Comparison of ENCODE assay signal across 8 cellular contexts in genomic region chr10:67779455-67780205, GRCh38. TPM values are rescaled to one million over a fixed set of nuclear protein-coding genes. Genes with fewer than 3 reads are reported as not detected.
DNase-seq lines count a peak whose midpoint lies in the region; ATAC-seq, FAIRE-seq and TF ChIP-seq lines count a peak whose summit lies in the region.

No MANE protein-coding gene starts in this region.

- peak overlapping the region; percentile 3 for H3K27ac ChIP-seq in layer of hippocampus (ENCODE audit: low read depth, low read length)

- peak; percentile 43 for ATAC-seq in HG03064 (IDR thresholded peaks at IDR 0.05; ENCODE audit: low read depth, unreplicated experiment)
- ATAC-seq in WTC11, result peak; percentile 79
- ATAC-seq in central memory CD8-positive, alpha-beta T cell (replicated peaks; ENCODE audit: extremely low read depth, poor library complexity, severe bottlenecking), result peak; percentile 64

- H3K27me3 Mint-ChIP-seq in WTC11 (ENCODE audit: low read depth), result no peaks in the 10 kb centered on the region; the same call in 1 of the 2 replicates
- H3K27me3 Mint-ChIP-seq in central memory CD8-positive, alpha-beta T cell, result no peaks in the 10 kb centered on the region

- no peaks in the 10 kb centered on the region for H3K9me3 Mint-ChIP-seq in WTC11
- no peaks in the 10 kb centered on the region for H3K9me3 Mint-ChIP-seq in central memory CD8-positive, alpha-beta T cell

- no peak overlapping the region for H3K27ac Mint-ChIP-seq in WTC11
- H3K27ac Mint-ChIP-seq in central memory CD8-positive, alpha-beta T cell (ENCODE audit: low read depth), result no peak overlapping the region

- POLR2A ChIA-PET in WTC11 (lab: Charles Lee), result interaction anchor here (1.3 kb wide), 1 partner anchor 82 kb away, joined by 3 read pairs; no protein-coding TSS in a partner anchor

- DNase-seq in GM13977 (ENCODE audit: low spot score) (peak; percentile 53), NCI-H2171 treated with DMSO at 0.1 percent for 48 hours (lab: John Stamatoyannopoulos, UW) (peak; percentile 82), WTC11 (ENCODE audit: low spot score) (peak; percentile 54)
- peak; percentile 51 to 57 for DNase-seq in central memory CD8-positive, alpha-beta T cell (ENCODE audit: low spot score in 2 of 2)
- peak; percentile 77 for DNase-seq in stimulated activated CD4-positive, alpha-beta T cell treated with anti-CD3 and anti-CD28 coated beads, Interleukin-4, amount 100 ng/mL, for 24 hours

- in situ Hi-C loops in GM13977 (cut with MboI; ENCODE audit: low pct_unique_long_range_greater_than_20kb, low sequenced_read_pairs, unreplicated experiment), result loop anchor here (5.0 kb wide), 1 partner anchor 82 kb away; the partner anchor contains the start of gene CTNNA3

- CTCF ChIA-PET in WTC11 (lab: Charles Lee), result interaction anchor here (0.5 to 2.9 kb wide), 21 partner anchors 9 to 866 kb away, joined by 3 to 48 read pairs (median 4); partner anchors contain the start of genes CTNNA3 and DNAJC12

- H3K36me3 Mint-ChIP-seq in WTC11, result no peaks in the 10 kb centered on the region
- no peaks in the 10 kb centered on the region for H3K36me3 Mint-ChIP-seq in central memory CD8-positive, alpha-beta T cell (ENCODE audit: insufficient read depth)

- no peak overlapping the region for H3K4me3 Mint-ChIP-seq in WTC11
- H3K4me3 Mint-ChIP-seq in central memory CD8-positive, alpha-beta T cell, result no peak overlapping the region

- H3K27me3 ChIP-seq in layer of hippocampus (ENCODE audit: control insufficient read depth, insufficient read depth, low read length), result no peaks in the 10 kb centered on the region

- no peaks in the 10 kb centered on the region for H3K4me1 Mint-ChIP-seq in WTC11
- no peaks in the 10 kb centered on the region for H3K4me1 Mint-ChIP-seq in central memory CD8-positive, alpha-beta T cell

- TF ChIP-seq CTCF in GM13977 (IDR thresholded peaks at IDR 0.05; ENCODE audit: extremely low read depth, insufficient read depth, missing control alignments), result peak; percentile 73
- TF ChIP-seq CTCF in WTC11 (IDR thresholded peaks at IDR 0.05), result peak; percentile 73

- peak; percentile 66 for FAIRE-seq in A204.1 (lab: Jason Lieb, UNC)

TF ChIP-seq in WTC11, 78 proteins besides CTCF, POLR2A, EP300 and RAD21:
- TF ChIP-seq E2F1 (CRISPR knock-in tag; IDR thresholded peaks at IDR 0.05) (no peak), NR2C2 (CRISPR knock-in tag; IDR thresholded peaks at IDR 0.05) (no peak), CREB1 (CRISPR knock-in tag; IDR thresholded peaks at IDR 0.05) (no peak), TEAD1 (CRISPR knock-in tag; IDR thresholded peaks at IDR 0.05) (no peak), CREM (CRISPR knock-in tag; IDR thresholded peaks at IDR 0.05) (no peak), ZNF281 (CRISPR knock-in tag; IDR thresholded peaks at IDR 0.05) (no peak), OVOL2 (CRISPR knock-in tag; IDR thresholded peaks at IDR 0.05; ENCODE audit: borderline replicate concordance) (no peak), SMAD4 (CRISPR knock-in tag; IDR thresholded peaks at IDR 0.05) (no peak), ATF1 (CRISPR knock-in tag; IDR thresholded peaks at IDR 0.05) (no peak)
- TF ChIP-seq, protein P1, sequence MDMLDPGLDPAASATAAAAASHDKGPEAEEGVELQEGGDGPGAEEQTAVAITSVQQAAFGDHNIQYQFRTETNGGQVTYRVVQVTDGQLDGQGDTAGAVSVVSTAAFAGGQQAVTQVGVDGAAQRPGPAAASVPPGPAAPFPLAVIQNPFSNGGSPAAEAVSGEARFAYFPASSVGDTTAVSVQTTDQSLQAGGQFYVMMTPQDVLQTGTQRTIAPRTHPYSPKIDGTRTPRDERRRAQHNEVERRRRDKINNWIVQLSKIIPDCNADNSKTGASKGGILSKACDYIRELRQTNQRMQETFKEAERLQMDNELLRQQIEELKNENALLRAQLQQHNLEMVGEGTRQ (CRISPR knock-in tag; IDR thresholded peaks at IDR 0.05), result no peak
- TF ChIP-seq, protein P2, sequence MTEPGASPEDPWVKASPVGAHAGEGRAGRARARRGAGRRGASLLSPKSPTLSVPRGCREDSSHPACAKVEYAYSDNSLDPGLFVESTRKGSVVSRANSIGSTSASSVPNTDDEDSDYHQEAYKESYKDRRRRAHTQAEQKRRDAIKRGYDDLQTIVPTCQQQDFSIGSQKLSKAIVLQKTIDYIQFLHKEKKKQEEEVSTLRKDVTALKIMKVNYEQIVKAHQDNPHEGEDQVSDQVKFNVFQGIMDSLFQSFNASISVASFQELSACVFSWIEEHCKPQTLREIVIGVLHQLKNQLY (CRISPR knock-in tag; IDR thresholded peaks at IDR 0.05), result no peak
TF ChIP-seq in WTC11: peak in this region for 0.

RNA-seq across cellular contexts. Expression of gene DNAJC12, which starts 58.4 kb away (rescaled TPM):
- total RNA-seq in WTC11 (2021), result 0.94 to 1.8 TPM (median 1.5 TPM) in 3 replicates

Comparison
In these comparisons a context has a peak if more than half of its experiments do, and no peak if none do; other contexts are left out.
1. Peak in every context shown above with its lines: DNase-seq, ATAC-seq and H3K27ac ChIP-seq.